ENCODE assay signal across 12 cellular contexts in genomic region chr15:74784426-74784825, GRCh38. TPM values are rescaled to one million over a fixed set of nuclear protein-coding genes. Genes with fewer than 3 reads are reported as not detected.
A peak's percentile ranks its signal among the peaks of the same experiment; 100 is the strongest.
DNase-seq lines count a peak whose midpoint lies in the region; ATAC-seq and TF ChIP-seq lines count a peak whose summit lies in the region.
"Had no signal": no experiment of that assay in that cellular context is flagged by ENCODE, and none has a peak within 500 bp of the region (broad histone marks: within the 10 kb centered on the region; RNA-seq: fewer than 3 reads in every experiment).

No MANE protein-coding gene starts in this region.

- H3K27me3 Mint-ChIP-seq in activated naive CD4-positive, alpha-beta T cell treated with anti-CD3 and anti-CD28 coated beads, Interleukin-2, amount 10 ng/mL, durations not matched to agents 7 days and 5 days: no peaks in the 10 kb centered on the region
- H3K27me3 Mint-ChIP-seq in immature natural killer cell (ENCODE audit: low read depth in 3 of 3): peaks cover 20 to 62% (median 44%) of the 10 kb centered on the region in 3 donors

- H3K27ac Mint-ChIP-seq in activated naive CD4-positive, alpha-beta T cell treated with anti-CD3 and anti-CD28 coated beads, Interleukin-2, amount 10 ng/mL, durations not matched to agents 7 days and 5 days: peak overlapping the region; percentile 99
- H3K27ac Mint-ChIP-seq in immature natural killer cell: peak overlapping the region; percentile 92 to 100 (median 100)
- H3K27ac Mint-ChIP-seq: endodermal cell had no signal

- H3K36me3 ChIP-seq in SK-N-MC (ENCODE audit: insufficient read depth, low read length): no peaks in the 10 kb centered on the region
- no peaks in the 10 kb centered on the region for H3K36me3 ChIP-seq in suprapubic skin

- no peak for DNase-seq in activated naive CD4-positive, alpha-beta T cell treated with anti-CD3 and anti-CD28 coated beads, Interleukin-2, amount 10 ng/mL, durations not matched to agents 7 days and 5 days
- no peak for DNase-seq in activated naive CD4-positive, alpha-beta T cell treated with anti-CD3 and anti-CD28 coated beads, Interleukin-2, amount 50 U/mL, for 16 hours
- DNase-seq in SK-N-MC (ENCODE audit: low read depth, low spot score) (no peak), immature natural killer cell (no peak), suprapubic skin (ENCODE audit: low spot score in 2 of 2) (no peak), nucleus accumbens (lab: John Stamatoyannopoulos, UW) (no peak), DMS153 treated with DMSO at 0.1 percent for 48 hours (lab: John Stamatoyannopoulos, UW; ENCODE audit: unreplicated experiment) (no peak)
- DNase-seq: endodermal cell; NCI-H2171 treated with DMSO at 0.1 percent for 48 hours; stimulated activated CD4-positive, alpha-beta T cell treated with anti-CD3 and anti-CD28 coated beads, Interleukin-4, amount 100 ng/mL, for 24 hours had no signal

- ATAC-seq in HG02970 (IDR thresholded peaks at IDR 0.05; ENCODE audit: low FRiP score, unreplicated experiment): no peak

- WGBS in suprapubic skin: 67% methylated on average over 5 of the region's 5 CpGs

- no peak for TF ChIP-seq CTCF in suprapubic skin (IDR thresholded peaks at IDR 0.05)

- no peaks in the 10 kb centered on the region for H3K27me3 ChIP-seq in suprapubic skin

- H3K9me3 ChIP-seq in SK-N-MC (ENCODE audit: low read depth, low read length) (no peaks in the 10 kb centered on the region), suprapubic skin (no peaks in the 10 kb centered on the region)

- H3K9me3 Mint-ChIP-seq in activated naive CD4-positive, alpha-beta T cell treated with anti-CD3 and anti-CD28 coated beads, Interleukin-2, amount 10 ng/mL, durations not matched to agents 7 days and 5 days: no peaks in the 10 kb centered on the region
- H3K9me3 Mint-ChIP-seq in immature natural killer cell: no peaks in the 10 kb centered on the region
- H3K9me3 Mint-ChIP-seq: endodermal cell had no signal

- no peak overlapping the region for H3K9ac ChIP-seq in SK-N-MC (ENCODE audit: insufficient read length)

- no peak for TF ChIP-seq EP300 in suprapubic skin (IDR thresholded peaks at IDR 0.05)

- peaks cover 57% of the 10 kb centered on the region for H3K4me1 Mint-ChIP-seq in activated naive CD4-positive, alpha-beta T cell treated with anti-CD3 and anti-CD28 coated beads, Interleukin-2, amount 10 ng/mL, durations not matched to agents 7 days and 5 days
- peaks cover 84 to 87% of the 10 kb centered on the region in 2 donors for H3K4me1 Mint-ChIP-seq in immature natural killer cell

- H3K36me3 Mint-ChIP-seq in activated naive CD4-positive, alpha-beta T cell treated with anti-CD3 and anti-CD28 coated beads, Interleukin-2, amount 10 ng/mL, durations not matched to agents 7 days and 5 days: peaks cover 48% of the 10 kb centered on the region
- peaks cover 0 to 9% (median 1%) of the 10 kb centered on the region in 3 donors for H3K36me3 Mint-ChIP-seq in immature natural killer cell

- H3K27ac ChIP-seq in SK-N-MC (peak overlapping the region; percentile 50; the same call in 1 of the 2 replicates), suprapubic skin (peak overlapping the region; percentile 28)

- H3K4me3 ChIP-seq in SK-N-MC (no peak overlapping the region), suprapubic skin (peak overlapping the region; percentile 84)

- H3K4me3 Mint-ChIP-seq in activated naive CD4-positive, alpha-beta T cell treated with anti-CD3 and anti-CD28 coated beads, Interleukin-2, amount 10 ng/mL, durations not matched to agents 7 days and 5 days: peak overlapping the region; percentile 91
- peak overlapping the region; percentile 88 to 99 (median 97) for H3K4me3 Mint-ChIP-seq in immature natural killer cell

- CTCF ChIA-PET in activated naive CD4-positive, alpha-beta T cell treated with anti-CD3 and anti-CD28 coated beads, Interleukin-2, amount 10 ng/mL, durations not matched to agents 7 days and 5 days (lab: Charles Lee): interaction anchor here (0.7 to 23.0 kb wide), 7 partner anchors 8 to 168 kb away, joined by 3 to 880 read pairs (median 3); no protein-coding TSS in a partner anchor

- peaks cover 86% of the 10 kb centered on the region for H3K4me1 ChIP-seq in suprapubic skin

- TF ChIP-seq POLR2A in suprapubic skin (IDR thresholded peaks at IDR 0.05): no peak

RNA-seq across cellular contexts. Expression of gene CSK, which starts 2.5 kb away (rescaled TPM):
- polyA plus RNA-seq in immature natural killer cell: 100 to 1,000 TPM in 1 of 3 donors, 10 to 100 TPM in 2; 94.0 to 180 (median 95.9) TPM
- total RNA-seq in suprapubic skin: 10 to 100 TPM; 33.1 to 45.2 (median 35.5) TPM

RNA-seq across cellular contexts. Expression of gene LMAN1L, which starts 28.2 kb away (rescaled TPM):
- polyA plus RNA-seq in immature natural killer cell: not detected
- under 1 TPM in 1 of 4 donors, not detected in 3; 0.42 TPM for total RNA-seq in suprapubic skin
- total RNA-seq: endodermal cell, kidney epithelial cell had no signal

RNA-seq across cellular contexts. Expression of gene CYP1A2, which starts 35.8 kb away (rescaled TPM):
- polyA plus RNA-seq in immature natural killer cell: not detected
- not detected for total RNA-seq in suprapubic skin
- total RNA-seq: endodermal cell, kidney epithelial cell had no signal

RNA-seq across cellular contexts. Expression of gene CPLX3, which starts 42.0 kb away (rescaled TPM):
- polyA plus RNA-seq in immature natural killer cell: not detected
- total RNA-seq in suprapubic skin: under 1 TPM in 1 of 4 donors, not detected in 3; 0.47 TPM
- total RNA-seq: endodermal cell, kidney epithelial cell had no signal

RNA-seq across cellular contexts. Expression of gene ULK3, which starts 58.5 kb away (rescaled TPM):
- 10 to 100 TPM; 26.0 to 48.4 (median 32.0) TPM for polyA plus RNA-seq in immature natural killer cell
- 100 to 1,000 TPM; 105 to 330 (median 129) TPM for total RNA-seq in suprapubic skin
